In the genomic region with DNA sequence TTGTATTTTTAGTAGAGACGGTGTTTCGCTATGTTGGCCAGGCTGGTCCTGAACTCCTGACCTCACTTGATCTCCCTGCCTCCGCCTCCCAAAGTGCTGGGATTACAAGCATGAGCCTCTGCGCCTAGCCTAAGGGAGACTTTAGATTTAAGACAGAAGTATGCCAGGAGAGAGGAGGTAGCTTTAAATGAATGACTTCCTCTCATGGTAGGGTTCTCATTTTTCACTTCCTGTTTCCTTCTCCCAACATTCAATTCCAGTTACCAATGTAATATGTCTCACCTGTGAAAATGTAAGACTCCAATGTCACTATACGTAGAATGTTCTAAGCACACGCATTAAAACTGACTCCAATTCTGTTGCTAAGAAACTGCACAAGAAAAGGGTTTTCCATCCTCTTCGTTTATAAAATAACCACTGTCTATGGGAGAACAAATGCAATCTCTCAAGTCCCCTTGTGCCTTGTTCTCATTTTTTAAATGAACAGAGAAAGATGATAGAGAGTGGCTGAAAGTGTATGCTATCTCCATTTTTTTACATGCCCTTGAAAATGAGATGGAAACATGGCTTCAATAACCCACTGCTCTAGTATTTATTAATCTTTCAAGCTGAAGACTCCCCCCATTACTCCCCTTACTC, we compare ENCODE assay signal across 1 cellular context.
TF ChIP-seq lines count a peak whose summit lies in the region.

No MANE protein-coding gene starts in this region.

TF ChIP-seq in IMR-90, 13 proteins besides CTCF, POLR2A, EP300 and RAD21:
- TF ChIP-seq, protein P1, sequence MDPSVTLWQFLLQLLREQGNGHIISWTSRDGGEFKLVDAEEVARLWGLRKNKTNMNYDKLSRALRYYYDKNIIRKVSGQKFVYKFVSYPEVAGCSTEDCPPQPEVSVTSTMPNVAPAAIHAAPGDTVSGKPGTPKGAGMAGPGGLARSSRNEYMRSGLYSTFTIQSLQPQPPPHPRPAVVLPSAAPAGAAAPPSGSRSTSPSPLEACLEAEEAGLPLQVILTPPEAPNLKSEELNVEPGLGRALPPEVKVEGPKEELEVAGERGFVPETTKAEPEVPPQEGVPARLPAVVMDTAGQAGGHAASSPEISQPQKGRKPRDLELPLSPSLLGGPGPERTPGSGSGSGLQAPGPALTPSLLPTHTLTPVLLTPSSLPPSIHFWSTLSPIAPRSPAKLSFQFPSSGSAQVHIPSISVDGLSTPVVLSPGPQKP (IDR thresholded peaks at IDR 0.05; ENCODE audit: borderline replicate concordance, low read depth, low read length), result no peak
- no peak for TF ChIP-seq FOS (IDR thresholded peaks at IDR 0.05; ENCODE audit: low read depth, low read length)
- no peak for TF ChIP-seq MAZ (IDR thresholded peaks at IDR 0.05; ENCODE audit: borderline replicate concordance, low read depth, low read length)
- TF ChIP-seq, protein P2, sequence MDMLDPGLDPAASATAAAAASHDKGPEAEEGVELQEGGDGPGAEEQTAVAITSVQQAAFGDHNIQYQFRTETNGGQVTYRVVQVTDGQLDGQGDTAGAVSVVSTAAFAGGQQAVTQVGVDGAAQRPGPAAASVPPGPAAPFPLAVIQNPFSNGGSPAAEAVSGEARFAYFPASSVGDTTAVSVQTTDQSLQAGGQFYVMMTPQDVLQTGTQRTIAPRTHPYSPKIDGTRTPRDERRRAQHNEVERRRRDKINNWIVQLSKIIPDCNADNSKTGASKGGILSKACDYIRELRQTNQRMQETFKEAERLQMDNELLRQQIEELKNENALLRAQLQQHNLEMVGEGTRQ (IDR thresholded peaks at IDR 0.05; ENCODE audit: low read depth, low read length), result no peak
- no peak for TF ChIP-seq MAFK (IDR thresholded peaks at IDR 0.05; ENCODE audit: low read depth, low read length)
- no peak for TF ChIP-seq NFE2L2 (IDR thresholded peaks at IDR 0.05; ENCODE audit: low read depth, low read length)
- no peak for TF ChIP-seq RFX5 (IDR thresholded peaks at IDR 0.05; ENCODE audit: low read depth, low read length)
- TF ChIP-seq BHLHE40 (IDR thresholded peaks at IDR 0.05; ENCODE audit: low read depth, low read length), result no peak
- no peak for TF ChIP-seq RCOR1 (IDR thresholded peaks at IDR 0.05; ENCODE audit: insufficient replicate concordance, low read length)
- no peak for TF ChIP-seq CEBPB (IDR thresholded peaks at IDR 0.05; ENCODE audit: low read depth, low read length)
- TF ChIP-seq SMC3 (IDR thresholded peaks at IDR 0.05; ENCODE audit: low read depth, low read length), result no peak
- TF ChIP-seq MXI1 (IDR thresholded peaks at IDR 0.05; ENCODE audit: borderline replicate concordance, low read depth, low read length), result no peak
- no peak for TF ChIP-seq CHD1 (IDR thresholded peaks at IDR 0.05; ENCODE audit: low read depth, low read length)
